ENCODE assay signal across 10 cellular contexts in genomic region chr18:48994044-48994651, GRCh38. TPM values are rescaled to one million over a fixed set of nuclear protein-coding genes. Genes with fewer than 3 reads are reported as not detected.
DNase-seq lines count a peak whose midpoint lies in the region; ATAC-seq and TF ChIP-seq lines count a peak whose summit lies in the region.
"Had no signal": no experiment of that assay in that cellular context is flagged by ENCODE, and none has a peak within 500 bp of the region (broad histone marks: within the 10 kb centered on the region; RNA-seq: fewer than 3 reads in every experiment).

No MANE protein-coding gene starts in this region.

- H3K4me1 ChIP-seq in esophagus (ENCODE audit: control insufficient read depth in 2 of 2, insufficient read depth in 2 of 2, low read length in 1 of 2) (peaks cover 0 to 16% of the 10 kb centered on the region in 2 donors), endodermal cell (ENCODE audit: control insufficient read depth, insufficient read depth, low read length) (peaks cover 24% of the 10 kb centered on the region)

- H3K4me1 Mint-ChIP-seq in nephron progenitor cell (peaks cover 87% of the 10 kb centered on the region), endodermal cell (peaks cover 22% of the 10 kb centered on the region)

- H3K36me3 Mint-ChIP-seq in nephron progenitor cell (ENCODE audit: low read depth): no peaks in the 10 kb centered on the region
- H3K36me3 Mint-ChIP-seq in endodermal cell (ENCODE audit: low read depth): no peaks in the 10 kb centered on the region
- H3K36me3 Mint-ChIP-seq: activated naive CD4-positive, alpha-beta T cell treated with anti-CD3 and anti-CD28 coated beads, Interleukin-2, amount 10 ng/mL, durations not matched to agents 7 days and 5 days had no signal

- no peaks in the 10 kb centered on the region for H3K36me3 ChIP-seq in esophagus (ENCODE audit: control insufficient read depth in 2 of 2, insufficient read depth in 2 of 2, low read length in 1 of 2)
- no peaks in the 10 kb centered on the region for H3K36me3 ChIP-seq in endodermal cell (ENCODE audit: control insufficient read depth, insufficient read depth, low read length)

- H3K9me3 Mint-ChIP-seq in nephron progenitor cell (no peaks in the 10 kb centered on the region), endodermal cell (no peaks in the 10 kb centered on the region)
- H3K9me3 Mint-ChIP-seq: activated naive CD4-positive, alpha-beta T cell treated with anti-CD3 and anti-CD28 coated beads, Interleukin-2, amount 10 ng/mL, durations not matched to agents 7 days and 5 days had no signal

- TF ChIP-seq CTCF in AG09309 (IDR thresholded peaks at IDR 0.05; ENCODE audit: control insufficient read depth, insufficient read depth, low read depth, low read length, missing control alignments): no peak
- TF ChIP-seq CTCF in nephron progenitor cell (IDR thresholded peaks at IDR 0.05): no peak
- no peak for TF ChIP-seq CTCF in endodermal cell (conservative IDR thresholded peaks at IDR 0.05)

- H3K27me3 ChIP-seq in esophagus (ENCODE audit: control insufficient read depth in 1 of 2, insufficient read depth in 2 of 2, low read length in 2 of 2): no peaks in the 10 kb centered on the region
- no peaks in the 10 kb centered on the region for H3K27me3 ChIP-seq in endodermal cell (ENCODE audit: control insufficient read depth, insufficient read depth, low read length, poor library complexity, severe bottlenecking)

- DNase-seq in AG09309 (ENCODE audit: low read depth) (peak; percentile 92), NCI-H146 treated with DMSO at 0.1 percent for 48 hours (lab: John Stamatoyannopoulos, UW; ENCODE audit: unreplicated experiment) (peak; percentile 63), nephron progenitor cell (no peak), NCI-H526 (lab: John Stamatoyannopoulos, UW) (no peak), endodermal cell (no peak)
- DNase-seq: activated naive CD4-positive, alpha-beta T cell treated with anti-CD3 and anti-CD28 coated beads, Interleukin-2, amount 10 ng/mL, durations not matched to agents 7 days and 5 days; DND-41 had no signal

- H3K4me3 Mint-ChIP-seq in nephron progenitor cell (peak overlapping the region; percentile 11), endodermal cell (no peak overlapping the region)
- H3K4me3 Mint-ChIP-seq: activated naive CD4-positive, alpha-beta T cell treated with anti-CD3 and anti-CD28 coated beads, Interleukin-2, amount 10 ng/mL, durations not matched to agents 7 days and 5 days had no signal

- H3K27ac ChIP-seq in esophagus (ENCODE audit: low read depth in 2 of 2, low read length in 1 of 2) (peak overlapping the region; percentile 5 to 43), endodermal cell (ENCODE audit: low read depth, low read length) (no peak overlapping the region)

- no peak for ATAC-seq in HG02884 (IDR thresholded peaks at IDR 0.05; ENCODE audit: unreplicated experiment)
- ATAC-seq in GM21381 (IDR thresholded peaks at IDR 0.05; ENCODE audit: unreplicated experiment): no peak

- H3K4me3 ChIP-seq in AG09309 (ENCODE audit: control insufficient read depth, low read depth, low read length): no peak overlapping the region
- H3K4me3 ChIP-seq in esophagus (ENCODE audit: low read depth in 1 of 2, low read length in 2 of 2): no peak overlapping the region
- no peak overlapping the region for H3K4me3 ChIP-seq in endodermal cell (ENCODE audit: low read length)

- no peak overlapping the region for H3K9ac ChIP-seq in endodermal cell (ENCODE audit: extremely low read depth, low read length, poor library complexity, severe bottlenecking)

- H3K27me3 Mint-ChIP-seq in nephron progenitor cell (ENCODE audit: low read depth, poor library complexity): peaks cover 12% of the 10 kb centered on the region
- peaks cover 2% of the 10 kb centered on the region for H3K27me3 Mint-ChIP-seq in endodermal cell (ENCODE audit: insufficient read depth)

- no peaks in the 10 kb centered on the region for H3K9me3 ChIP-seq in esophagus (ENCODE audit: control insufficient read depth in 2 of 2, insufficient read depth in 1 of 2, low read depth in 1 of 2, low read length in 1 of 2)
- H3K9me3 ChIP-seq in endodermal cell (ENCODE audit: control insufficient read depth, low read length): no peaks in the 10 kb centered on the region

- 25 to 44% methylated on average over 15 of the region's 15 CpGs for whole genome bisulfite sequencing in esophagus, 2 donors
- WGBS in endodermal cell (ENCODE audit: insufficient coverage in 1 of 2, insufficient read length in 1 of 2), 2 experiments: 94 to 98% methylated on average over 12 to 15 of the region's 15 CpGs

- H3K27ac Mint-ChIP-seq in nephron progenitor cell (peak overlapping the region; percentile 50), endodermal cell (no peak overlapping the region)
- H3K27ac Mint-ChIP-seq: activated naive CD4-positive, alpha-beta T cell treated with anti-CD3 and anti-CD28 coated beads, Interleukin-2, amount 10 ng/mL, durations not matched to agents 7 days and 5 days had no signal

RNA-seq across cellular contexts. Expression of gene SMAD7, which starts 43.4 kb away (rescaled TPM):
- polyA plus RNA-seq in esophagus: 1 to 10 TPM; 3.5 to 4.4 TPM
- total RNA-seq in endodermal cell: 10 to 100 TPM; 52.4 to 67.4 TPM
- polyA plus RNA-seq in endodermal cell (2013, experiment 1 of 2): 16.5 TPM
- 16.2 TPM for polyA plus RNA-seq in endodermal cell (2013, experiment 2 of 2)

Comparison
In these comparisons a context has a peak if more than half of its experiments do, and no peak if none do; other contexts are left out.
1. DNase-seq: peak in AG09309 (single experiment) and NCI-H146 treated with DMSO at 0.1 percent for 48 hours (single experiment); none in nephron progenitor cell (single experiment), NCI-H526 (0 of 2) and endodermal cell (single experiment).